In the genomic region with DNA sequence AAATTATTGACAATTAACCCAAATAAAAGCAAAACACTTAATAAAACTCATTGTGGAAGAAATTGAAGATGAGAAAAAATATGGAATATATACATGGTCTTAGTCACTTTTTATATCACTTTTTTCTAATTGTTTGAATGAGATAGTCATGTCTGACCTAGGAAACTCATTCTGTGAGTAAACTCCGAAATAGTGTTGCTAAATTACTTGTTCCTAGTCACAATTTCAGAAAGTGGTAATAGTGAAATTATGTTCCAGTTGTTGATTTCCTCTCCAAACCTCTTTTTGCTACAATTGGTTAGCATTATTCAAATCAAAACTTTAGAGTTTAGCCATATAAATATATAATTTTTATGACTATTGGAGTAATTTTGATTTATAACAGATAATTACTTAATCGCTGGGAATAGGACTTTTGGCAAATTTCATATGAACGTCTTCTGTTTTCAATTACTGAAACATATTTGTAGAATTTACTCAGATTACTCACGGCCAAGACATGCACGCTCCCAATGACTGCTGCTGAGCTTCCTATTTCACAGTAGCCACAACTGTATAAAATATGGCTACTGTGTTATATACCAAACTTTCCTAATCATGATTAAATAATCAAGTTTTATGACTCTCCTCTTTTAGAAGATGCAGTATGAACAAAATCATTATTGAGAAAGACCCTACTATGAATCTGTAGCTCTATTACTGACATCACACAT, we compare ENCODE assay signal across 7 cellular contexts.
DNase-seq lines count a peak whose midpoint lies in the region; ATAC-seq and TF ChIP-seq lines count a peak whose summit lies in the region.
"Not testable (repeated sequence)": the region's sequence is repeated elsewhere in the genome, so short reads cannot be mapped to it uniquely, and the experiment has no call there.

No MANE protein-coding gene starts in this region.

- peak; percentile 40 for ATAC-seq in GM18858 (IDR thresholded peaks at IDR 0.05; ENCODE audit: unreplicated experiment)
- peak; percentile 48 for ATAC-seq in GM21526 (IDR thresholded peaks at IDR 0.05; ENCODE audit: low FRiP score, unreplicated experiment)
- ATAC-seq in HG02759 (IDR thresholded peaks at IDR 0.05; ENCODE audit: unreplicated experiment): peak; percentile 38
- ATAC-seq in HG03095 (IDR thresholded peaks at IDR 0.05; ENCODE audit: unreplicated experiment): peak; percentile 45
- peak; percentile 97 for ATAC-seq in SK-N-SH treated with all-trans-retinoic acid at 6 μM for 48 hours

- not testable (repeated sequence) for H3K4me3 ChIP-seq in fibroblast of the aortic adventitia (ENCODE audit: low read depth, low read length)

- not testable (repeated sequence) for TF ChIP-seq CTCF in fibroblast of the aortic adventitia (IDR thresholded peaks at IDR 0.05; ENCODE audit: insufficient read depth, low read length)

- peak; percentile 8 for DNase-seq in GM04504 (ENCODE audit: low read depth)
- peak; percentile 0 for DNase-seq in fibroblast of the aortic adventitia (ENCODE audit: low read depth)

Comparison
In these comparisons a context has a peak if more than half of its experiments do, and no peak if none do; other contexts are left out.
1. ATAC-seq: peak in every context shown above with its lines; median percentile 97 in SK-N-SH treated with all-trans-retinoic acid at 6 μM for 48 hours; 48 in GM21526; 45 in HG03095; 40 in GM18858; 38 in HG02759.